21 cellular contexts compared by ENCODE assay signal in genomic region chr3:57086201-57086600, GRCh38. TPM values are rescaled to one million over a fixed set of nuclear protein-coding genes. Genes with fewer than 3 reads are reported as not detected.
"Had no signal": no experiment of that assay in that cellular context is flagged by ENCODE, and none has a peak within 500 bp of the region (broad histone marks: within the 10 kb centered on the region; RNA-seq: fewer than 3 reads in every experiment).

No MANE protein-coding gene starts in this region.

- H3K4me3 ChIP-seq: mucosa of descending colon, smooth muscle cell, transverse colon, vagina had no signal

- H3K27ac ChIP-seq: brain microvascular endothelial cell, transverse colon, vagina had no signal

- H3K4me1 ChIP-seq: vagina had no signal

- ATAC-seq: activated CD8-positive, alpha-beta memory T cell treated with anti-CD3 and anti-CD28 coated beads, Interleukin-2, amount 10 ng/mL, durations not matched to agents 7 days and 5 days; left ventricle myocardium superior; mucosa of descending colon; sciatic nerve; stimulated activated naive B cell treated with anti-CD40 and anti-IgM and Interleukin-4, amounts not matched to agents 10 μg/mL and 1 μg/mL and 100 μg/mL, for 72 hours; T-cell had no signal

- DNase-seq: activated B cell treated with CpG ODN at 0.5 μM for 24 hours; activated CD4-positive, alpha-beta memory T cell treated with anti-CD3 and anti-CD28 coated beads, Interleukin-2, amount 10 ng/mL, durations not matched to agents 7 days and 5 days; activated CD4-positive, alpha-beta T cell treated with anti-CD3 and anti-CD28 coated beads for 48 hours; activated CD8-positive, alpha-beta memory T cell treated with anti-CD3 and anti-CD28 coated beads, Interleukin-2, amount 10 ng/mL, durations not matched to agents 7 days and 5 days; activated naive CD8-positive, alpha-beta T cell treated with anti-CD3 and anti-CD28 coated beads for 36 hours; brain microvascular endothelial cell; central memory CD4-positive, alpha-beta T cell; kidney glomerular epithelial cell; left ventricle myocardium superior; mucosa of descending colon; naive B cell; stimulated activated CD4-positive, alpha-beta T cell treated with anti-CD3 and anti-CD28 coated beads, Interleukin-4, amount 100 ng/mL, for 24 hours; stimulated activated naive B cell treated with anti-CD40 and anti-IgM and Interleukin-4, amounts not matched to agents 10 μg/mL and 1 μg/mL and 100 μg/mL, for 72 hours; T-cell; transverse colon had no signal

- H3K9me3 ChIP-seq: mucosa of descending colon, transverse colon, vagina had no signal

- H3K27me3 ChIP-seq: brain microvascular endothelial cell, transverse colon, vagina had no signal

- H3K36me3 ChIP-seq: brain microvascular endothelial cell, transverse colon, vagina had no signal

RNA-seq across cellular contexts. Expression of gene SPATA12, which starts 25.7 kb away (rescaled TPM):
- total RNA-seq: activated B cell treated with CpG ODN at 0.5 μM for 24 hours; activated CD4-positive, alpha-beta memory T cell treated with anti-CD3 and anti-CD28 coated beads, Interleukin-2, amount 10 ng/mL, durations not matched to agents 7 days and 5 days; activated CD8-positive, alpha-beta memory T cell treated with anti-CD3 and anti-CD28 coated beads, Interleukin-2, amount 10 ng/mL, durations not matched to agents 7 days and 5 days; activated naive CD8-positive, alpha-beta T cell treated with anti-CD3 and anti-CD28 coated beads for 36 hours; fibroblast of lung; frontal cortex; left ventricle myocardium superior; osteocyte; sciatic nerve; smooth muscle cell; T-cell; transverse colon; vagina had no signal
- polyA plus RNA-seq: fibroblast of lung, smooth muscle cell had no signal
